ENCODE assay signal across 2 cellular contexts in the genomic region with DNA sequence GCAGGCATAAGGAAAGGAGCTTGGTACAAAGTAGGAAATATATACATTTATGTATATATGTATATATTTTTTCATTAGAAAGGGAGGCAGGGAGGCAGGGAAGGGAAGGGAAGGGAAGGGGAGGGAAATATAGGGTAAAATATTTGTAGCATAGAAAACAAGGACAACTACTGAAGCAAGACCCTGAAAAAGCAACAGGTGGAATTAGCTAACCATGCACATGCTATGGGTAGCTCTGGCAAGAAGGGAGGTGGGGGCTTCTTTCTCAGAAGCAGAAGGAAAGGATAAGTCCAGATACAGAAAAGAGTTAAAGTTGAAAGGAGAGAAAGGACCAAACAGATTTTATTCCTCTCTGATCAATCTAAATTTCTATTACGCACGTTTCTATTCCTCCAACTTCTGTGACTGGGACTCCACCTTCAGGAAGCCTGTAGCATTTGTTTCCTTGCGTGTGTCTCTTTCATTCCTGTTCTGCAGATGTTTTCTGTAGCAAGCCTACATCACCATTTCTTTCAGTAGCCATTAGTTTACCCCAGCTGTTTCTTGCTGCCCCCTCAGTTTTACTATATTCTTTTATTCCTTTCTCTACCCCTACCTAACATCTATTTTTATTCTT.
A peak's percentile ranks its signal among the peaks of the same experiment; 100 is the strongest.
TF ChIP-seq lines count a peak whose summit lies in the region.

No MANE protein-coding gene starts in this region.

TF ChIP-seq in H1, 55 proteins besides CTCF, POLR2A, EP300 and RAD21 (continued from another document):
- TF ChIP-seq, protein P1, sequence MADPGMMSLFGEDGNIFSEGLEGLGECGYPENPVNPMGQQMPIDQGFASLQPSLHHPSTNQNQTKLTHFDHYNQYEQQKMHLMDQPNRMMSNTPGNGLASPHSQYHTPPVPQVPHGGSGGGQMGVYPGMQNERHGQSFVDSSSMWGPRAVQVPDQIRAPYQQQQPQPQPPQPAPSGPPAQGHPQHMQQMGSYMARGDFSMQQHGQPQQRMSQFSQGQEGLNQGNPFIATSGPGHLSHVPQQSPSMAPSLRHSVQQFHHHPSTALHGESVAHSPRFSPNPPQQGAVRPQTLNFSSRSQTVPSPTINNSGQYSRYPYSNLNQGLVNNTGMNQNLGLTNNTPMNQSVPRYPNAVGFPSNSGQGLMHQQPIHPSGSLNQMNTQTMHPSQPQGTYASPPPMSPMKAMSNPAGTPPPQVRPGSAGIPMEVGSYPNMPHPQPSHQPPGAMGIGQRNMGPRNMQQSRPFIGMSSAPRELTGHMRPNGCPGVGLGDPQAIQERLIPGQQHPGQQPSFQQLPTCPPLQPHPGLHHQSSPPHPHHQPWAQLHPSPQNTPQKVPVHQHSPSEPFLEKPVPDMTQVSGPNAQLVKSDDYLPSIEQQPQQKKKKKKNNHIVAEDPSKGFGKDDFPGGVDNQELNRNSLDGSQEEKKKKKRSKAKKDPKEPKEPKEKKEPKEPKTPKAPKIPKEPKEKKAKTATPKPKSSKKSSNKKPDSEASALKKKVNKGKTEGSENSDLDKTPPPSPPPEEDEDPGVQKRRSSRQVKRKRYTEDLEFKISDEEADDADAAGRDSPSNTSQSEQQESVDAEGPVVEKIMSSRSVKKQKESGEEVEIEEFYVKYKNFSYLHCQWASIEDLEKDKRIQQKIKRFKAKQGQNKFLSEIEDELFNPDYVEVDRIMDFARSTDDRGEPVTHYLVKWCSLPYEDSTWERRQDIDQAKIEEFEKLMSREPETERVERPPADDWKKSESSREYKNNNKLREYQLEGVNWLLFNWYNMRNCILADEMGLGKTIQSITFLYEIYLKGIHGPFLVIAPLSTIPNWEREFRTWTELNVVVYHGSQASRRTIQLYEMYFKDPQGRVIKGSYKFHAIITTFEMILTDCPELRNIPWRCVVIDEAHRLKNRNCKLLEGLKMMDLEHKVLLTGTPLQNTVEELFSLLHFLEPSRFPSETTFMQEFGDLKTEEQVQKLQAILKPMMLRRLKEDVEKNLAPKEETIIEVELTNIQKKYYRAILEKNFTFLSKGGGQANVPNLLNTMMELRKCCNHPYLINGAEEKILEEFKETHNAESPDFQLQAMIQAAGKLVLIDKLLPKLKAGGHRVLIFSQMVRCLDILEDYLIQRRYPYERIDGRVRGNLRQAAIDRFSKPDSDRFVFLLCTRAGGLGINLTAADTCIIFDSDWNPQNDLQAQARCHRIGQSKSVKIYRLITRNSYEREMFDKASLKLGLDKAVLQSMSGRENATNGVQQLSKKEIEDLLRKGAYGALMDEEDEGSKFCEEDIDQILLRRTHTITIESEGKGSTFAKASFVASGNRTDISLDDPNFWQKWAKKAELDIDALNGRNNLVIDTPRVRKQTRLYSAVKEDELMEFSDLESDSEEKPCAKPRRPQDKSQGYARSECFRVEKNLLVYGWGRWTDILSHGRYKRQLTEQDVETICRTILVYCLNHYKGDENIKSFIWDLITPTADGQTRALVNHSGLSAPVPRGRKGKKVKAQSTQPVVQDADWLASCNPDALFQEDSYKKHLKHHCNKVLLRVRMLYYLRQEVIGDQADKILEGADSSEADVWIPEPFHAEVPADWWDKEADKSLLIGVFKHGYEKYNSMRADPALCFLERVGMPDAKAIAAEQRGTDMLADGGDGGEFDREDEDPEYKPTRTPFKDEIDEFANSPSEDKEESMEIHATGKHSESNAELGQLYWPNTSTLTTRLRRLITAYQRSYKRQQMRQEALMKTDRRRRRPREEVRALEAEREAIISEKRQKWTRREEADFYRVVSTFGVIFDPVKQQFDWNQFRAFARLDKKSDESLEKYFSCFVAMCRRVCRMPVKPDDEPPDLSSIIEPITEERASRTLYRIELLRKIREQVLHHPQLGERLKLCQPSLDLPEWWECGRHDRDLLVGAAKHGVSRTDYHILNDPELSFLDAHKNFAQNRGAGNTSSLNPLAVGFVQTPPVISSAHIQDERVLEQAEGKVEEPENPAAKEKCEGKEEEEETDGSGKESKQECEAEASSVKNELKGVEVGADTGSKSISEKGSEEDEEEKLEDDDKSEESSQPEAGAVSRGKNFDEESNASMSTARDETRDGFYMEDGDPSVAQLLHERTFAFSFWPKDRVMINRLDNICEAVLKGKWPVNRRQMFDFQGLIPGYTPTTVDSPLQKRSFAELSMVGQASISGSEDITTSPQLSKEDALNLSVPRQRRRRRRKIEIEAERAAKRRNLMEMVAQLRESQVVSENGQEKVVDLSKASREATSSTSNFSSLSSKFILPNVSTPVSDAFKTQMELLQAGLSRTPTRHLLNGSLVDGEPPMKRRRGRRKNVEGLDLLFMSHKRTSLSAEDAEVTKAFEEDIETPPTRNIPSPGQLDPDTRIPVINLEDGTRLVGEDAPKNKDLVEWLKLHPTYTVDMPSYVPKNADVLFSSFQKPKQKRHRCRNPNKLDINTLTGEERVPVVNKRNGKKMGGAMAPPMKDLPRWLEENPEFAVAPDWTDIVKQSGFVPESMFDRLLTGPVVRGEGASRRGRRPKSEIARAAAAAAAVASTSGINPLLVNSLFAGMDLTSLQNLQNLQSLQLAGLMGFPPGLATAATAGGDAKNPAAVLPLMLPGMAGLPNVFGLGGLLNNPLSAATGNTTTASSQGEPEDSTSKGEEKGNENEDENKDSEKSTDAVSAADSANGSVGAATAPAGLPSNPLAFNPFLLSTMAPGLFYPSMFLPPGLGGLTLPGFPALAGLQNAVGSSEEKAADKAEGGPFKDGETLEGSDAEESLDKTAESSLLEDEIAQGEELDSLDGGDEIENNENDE (IDR thresholded peaks at IDR 0.05; ENCODE audit: insufficient replicate concordance, low read length): no peak

TF ChIP-seq in neural cell, 6 proteins besides CTCF, POLR2A, EP300 and RAD21 (continued from another document):
- TF ChIP-seq, protein P2, sequence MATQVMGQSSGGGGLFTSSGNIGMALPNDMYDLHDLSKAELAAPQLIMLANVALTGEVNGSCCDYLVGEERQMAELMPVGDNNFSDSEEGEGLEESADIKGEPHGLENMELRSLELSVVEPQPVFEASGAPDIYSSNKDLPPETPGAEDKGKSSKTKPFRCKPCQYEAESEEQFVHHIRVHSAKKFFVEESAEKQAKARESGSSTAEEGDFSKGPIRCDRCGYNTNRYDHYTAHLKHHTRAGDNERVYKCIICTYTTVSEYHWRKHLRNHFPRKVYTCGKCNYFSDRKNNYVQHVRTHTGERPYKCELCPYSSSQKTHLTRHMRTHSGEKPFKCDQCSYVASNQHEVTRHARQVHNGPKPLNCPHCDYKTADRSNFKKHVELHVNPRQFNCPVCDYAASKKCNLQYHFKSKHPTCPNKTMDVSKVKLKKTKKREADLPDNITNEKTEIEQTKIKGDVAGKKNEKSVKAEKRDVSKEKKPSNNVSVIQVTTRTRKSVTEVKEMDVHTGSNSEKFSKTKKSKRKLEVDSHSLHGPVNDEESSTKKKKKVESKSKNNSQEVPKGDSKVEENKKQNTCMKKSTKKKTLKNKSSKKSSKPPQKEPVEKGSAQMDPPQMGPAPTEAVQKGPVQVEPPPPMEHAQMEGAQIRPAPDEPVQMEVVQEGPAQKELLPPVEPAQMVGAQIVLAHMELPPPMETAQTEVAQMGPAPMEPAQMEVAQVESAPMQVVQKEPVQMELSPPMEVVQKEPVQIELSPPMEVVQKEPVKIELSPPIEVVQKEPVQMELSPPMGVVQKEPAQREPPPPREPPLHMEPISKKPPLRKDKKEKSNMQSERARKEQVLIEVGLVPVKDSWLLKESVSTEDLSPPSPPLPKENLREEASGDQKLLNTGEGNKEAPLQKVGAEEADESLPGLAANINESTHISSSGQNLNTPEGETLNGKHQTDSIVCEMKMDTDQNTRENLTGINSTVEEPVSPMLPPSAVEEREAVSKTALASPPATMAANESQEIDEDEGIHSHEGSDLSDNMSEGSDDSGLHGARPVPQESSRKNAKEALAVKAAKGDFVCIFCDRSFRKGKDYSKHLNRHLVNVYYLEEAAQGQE (IDR thresholded peaks at IDR 0.05; ENCODE audit: borderline replicate concordance): no peak
- no peak for TF ChIP-seq EZH2 (IDR thresholded peaks at IDR 0.05; ENCODE audit: borderline replicate concordance, insufficient read depth, low read length, poor library complexity, severe bottlenecking)
- TF ChIP-seq SMC3 (conservative IDR thresholded peaks at IDR 0.05; ENCODE audit: poor library complexity): peak; percentile 79
- no peak for TF ChIP-seq MXI1 (conservative IDR thresholded peaks at IDR 0.05; ENCODE audit: poor library complexity, severe bottlenecking)
- TF ChIP-seq TAF1 (IDR thresholded peaks at IDR 0.05; ENCODE audit: low read depth): no peak
TF ChIP-seq in neural cell: peak in this region for 1.
